Comparison of ENCODE assay signal across 8 cellular contexts in the genomic region with DNA sequence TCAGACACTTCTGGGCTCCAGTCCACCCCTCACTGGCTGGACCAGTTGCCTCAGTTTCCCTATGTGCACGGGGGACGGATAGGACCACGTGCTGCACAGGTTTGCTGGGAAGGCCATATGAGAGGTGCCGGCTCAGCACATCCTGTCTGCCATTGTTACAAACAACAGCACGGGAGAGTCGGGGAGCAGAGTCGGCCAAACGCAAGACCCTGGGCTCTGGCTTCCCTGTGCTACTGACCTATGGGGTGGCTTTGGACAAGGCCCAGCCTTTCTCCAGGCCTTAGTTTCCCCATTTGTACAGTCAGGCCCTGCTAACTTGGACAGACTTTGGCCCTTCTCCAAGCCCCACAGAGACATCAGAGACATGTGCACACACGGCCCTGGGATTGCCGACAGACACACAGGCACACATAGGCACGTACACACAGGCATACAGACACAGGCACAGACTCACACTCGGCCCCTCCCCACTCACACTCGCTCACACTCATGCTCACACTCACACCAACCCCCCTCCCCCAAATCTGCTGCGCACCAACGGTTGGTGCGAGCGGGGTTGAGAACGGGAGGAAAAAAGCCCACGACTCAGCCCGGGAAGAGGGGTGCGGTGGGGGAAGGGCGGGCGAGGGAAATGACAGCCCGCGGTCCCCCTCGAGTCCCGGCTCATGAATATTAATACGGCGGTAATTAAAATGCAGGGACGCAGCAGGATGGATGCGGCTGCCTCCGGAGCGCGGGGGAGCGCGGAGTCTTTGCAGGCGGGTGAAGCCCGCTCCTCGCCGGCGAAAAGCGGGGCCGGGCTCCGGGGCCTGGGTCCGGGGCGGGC.
A peak's percentile ranks its signal among the peaks of the same experiment; 100 is the strongest.
DNase-seq lines count a peak whose midpoint lies in the region; ATAC-seq and TF ChIP-seq lines count a peak whose summit lies in the region.

No MANE protein-coding gene starts in this region.

- H3K4me1 ChIP-seq in iPS-15b (ENCODE audit: control insufficient read depth, insufficient read depth, low read length) (peaks cover 13% of the 10 kb centered on the region), sigmoid colon (peaks cover 0 to 96% (median 89%) of the 10 kb centered on the region in 4 donors)

- no peak overlapping the region for H3K9ac ChIP-seq in iPS-15b (ENCODE audit: low read depth, low read length)

- no peak for TF ChIP-seq EP300 in sigmoid colon (IDR thresholded peaks at IDR 0.05)

- 11 to 12% methylated on average over 46 of the region's 46 CpGs for WGBS in sigmoid colon, 2 donors

- peak overlapping the region; percentile 99 for H3K27ac ChIP-seq in C4-2B
- peak overlapping the region; percentile 99 to 100 (median 99) for H3K27ac ChIP-seq in sigmoid colon

- no peaks in the 10 kb centered on the region for H3K36me3 ChIP-seq in H7 (replicated peaks; ENCODE audit: control insufficient read depth, insufficient read depth, low read length)
- H3K36me3 ChIP-seq in iPS-15b (ENCODE audit: control insufficient read depth, insufficient read depth, low read length): peaks cover 3% of the 10 kb centered on the region
- peaks cover 0 to 15% (median 0%) of the 10 kb centered on the region in 4 donors for H3K36me3 ChIP-seq in sigmoid colon

- intact Hi-C loops in sigmoid colon (cut with DNase I): loop anchor here (2.0 kb wide), 1 partner anchor 345 kb away; no protein-coding TSS in a partner anchor

- in situ Hi-C loops in astrocyte of the cerebellum (cut with HindIII; ENCODE audit: low sequenced_read_pairs): no loop called here

- TF ChIP-seq CTCF in C4-2B (conservative IDR thresholded peaks at IDR 0.05) (no peak), astrocyte of the cerebellum (IDR thresholded peaks at IDR 0.05; ENCODE audit: low read depth, low read length, missing control alignments) (no peak), sigmoid colon (IDR thresholded peaks at IDR 0.05) (no peak)

- H3K27me3 ChIP-seq in H7 (ENCODE audit: control insufficient read depth, insufficient read depth, low read length): peaks cover 43% of the 10 kb centered on the region; the same call in 1 of the 2 replicates
- peaks cover 58% of the 10 kb centered on the region for H3K27me3 ChIP-seq in iPS-15b (ENCODE audit: control insufficient read depth, insufficient read depth, low read length)
- no peaks in the 10 kb centered on the region for H3K27me3 ChIP-seq in sigmoid colon

- H3K9me3 ChIP-seq in iPS-15b (ENCODE audit: control insufficient read depth, insufficient read depth, low read length): no peaks in the 10 kb centered on the region
- no peaks in the 10 kb centered on the region for H3K9me3 ChIP-seq in sigmoid colon

- no peak for ATAC-seq in HG03175 (IDR thresholded peaks at IDR 0.05; ENCODE audit: unreplicated experiment)

- H3K4me3 ChIP-seq in H7 (ENCODE audit: insufficient read depth, low read depth, low read length) (peak overlapping the region; percentile 35), astrocyte of the cerebellum (ENCODE audit: low read depth, low read length) (peak overlapping the region; percentile 18), iPS-15b (ENCODE audit: low read depth, low read length) (peak overlapping the region; percentile 37), sigmoid colon (peak overlapping the region; percentile 42 to 64 (median 58))

- no peak for TF ChIP-seq POLR2A in sigmoid colon (IDR thresholded peaks at IDR 0.05)

- DNase-seq in H7: peak; percentile 60
- peak; percentile 62 for DNase-seq in RKO (ENCODE audit: low spot score)
- DNase-seq in astrocyte of the cerebellum (ENCODE audit: low read depth): no peak
- peak; percentile 91 for DNase-seq in sigmoid colon
- no peak for DNase-seq in hepatic stellate cell (ENCODE audit: low spot score)

Comparison
In these comparisons a context has a peak if more than half of its experiments do, and no peak if none do; other contexts are left out.
1. DNase-seq: peak in H7 (single experiment), RKO (single experiment) and sigmoid colon (single experiment); none in astrocyte of the cerebellum (single experiment) and hepatic stellate cell (single experiment).
2. Peak in every context shown above with its lines, with median percentiles within 50 percentile points of each other: H3K4me3 ChIP-seq.